ENCODE assay signal across 12 cellular contexts in genomic region chr2:110114007-110114591, GRCh38. TPM values are rescaled to one million over a fixed set of nuclear protein-coding genes. Genes with fewer than 3 reads are reported as not detected.
A peak's percentile ranks its signal among the peaks of the same experiment; 100 is the strongest.
DNase-seq lines count a peak whose midpoint lies in the region; ATAC-seq, FAIRE-seq and TF ChIP-seq lines count a peak whose summit lies in the region.
"Had no signal": no experiment of that assay in that cellular context is flagged by ENCODE, and none has a peak within 500 bp of the region (broad histone marks: within the 10 kb centered on the region; RNA-seq: fewer than 3 reads in every experiment).

No MANE protein-coding gene starts in this region.

- DNase-seq in COR-L47 (lab: John Stamatoyannopoulos, UW) = peak; percentile 35
- DNase-seq in NB4 (ENCODE audit: low read depth) = peak; percentile 30
- peak; percentile 78 for DNase-seq in bronchial epithelial cell (ENCODE audit: low read depth)
- DNase-seq in mesendoderm = peak; percentile 45
- no peak for DNase-seq in OCI-M2 (lab: John Stamatoyannopoulos, UW; ENCODE audit: unreplicated experiment)
- no peak for DNase-seq in middle frontal gyrus (ENCODE audit: extremely low spot score, low spot score)
- DNase-seq: amygdala, testis had no signal

- no peak overlapping the region for H4K5ac ChIP-seq in mesendoderm (ENCODE audit: low read length)

- FAIRE-seq in bronchial epithelial cell (lab: Jason Lieb, UNC) = peak; percentile 40

- no peak overlapping the region for H4K8ac ChIP-seq in mesendoderm (ENCODE audit: low read depth, low read length)

- H3K4me2 ChIP-seq in mesendoderm (ENCODE audit: low read length) = no peak overlapping the region

- H3K4ac ChIP-seq in mesendoderm (ENCODE audit: low read depth, low read length) = no peak overlapping the region

- no CpG with 5 or more reads among the region's 7 CpGs for WGBS in mesendoderm (ENCODE audit: extremely low coverage, insufficient coverage, low lambda C conversion rate)

- H2AK5ac ChIP-seq in mesendoderm (ENCODE audit: low read length) = no peak overlapping the region

- H3K4me3 ChIP-seq in NB4 (ENCODE audit: low read depth, low read length) (no peak overlapping the region), bronchial epithelial cell (ENCODE audit: low read depth, low read length) (peak overlapping the region; percentile 92), mesendoderm (ENCODE audit: low read length) (no peak overlapping the region)
- H3K4me3 ChIP-seq: SJSA1 had no signal

- H3K79me1 ChIP-seq in mesendoderm (ENCODE audit: low read length) = no peaks in the 10 kb centered on the region

- H3K23ac ChIP-seq in mesendoderm (ENCODE audit: low read length) = no peak overlapping the region

- TF ChIP-seq CTCF in NB4 (IDR thresholded peaks at IDR 0.05; ENCODE audit: low read depth, low read length) = peak; percentile 3
- peak; percentile 65 for TF ChIP-seq CTCF in bronchial epithelial cell (IDR thresholded peaks at IDR 0.05; ENCODE audit: insufficient read depth, low read length, severe bottlenecking)

- H3K36me3 ChIP-seq in bronchial epithelial cell (ENCODE audit: control insufficient read depth, insufficient read depth, low read length) (no peaks in the 10 kb centered on the region), mesendoderm (ENCODE audit: control insufficient read depth, insufficient read depth, low read length) (no peaks in the 10 kb centered on the region)
- H3K36me3 ChIP-seq: SJSA1 had no signal

- H3K9ac ChIP-seq in mesendoderm (ENCODE audit: low read length) = no peak overlapping the region

- H3K27me3 ChIP-seq in bronchial epithelial cell (ENCODE audit: control insufficient read depth, insufficient read depth, low read length) (peaks cover 1% of the 10 kb centered on the region), mesendoderm (ENCODE audit: insufficient read depth, low read length, poor library complexity) (peaks cover 2% of the 10 kb centered on the region)
- H3K27me3 ChIP-seq: SJSA1, testis had no signal

- no peak overlapping the region for H3K18ac ChIP-seq in mesendoderm (ENCODE audit: low read length)

- no peak overlapping the region for H3K27ac ChIP-seq in mesendoderm (ENCODE audit: low read depth, low read length)
- H3K27ac ChIP-seq: SJSA1, testis had no signal

- H2BK15ac ChIP-seq in mesendoderm (replicated peaks; ENCODE audit: low read depth) = no peak overlapping the region

- H2BK5ac ChIP-seq in mesendoderm (ENCODE audit: low read length) = no peak overlapping the region

- H3K79me2 ChIP-seq in mesendoderm (ENCODE audit: control insufficient read depth, insufficient read depth, low read length) = no peaks in the 10 kb centered on the region

- no peak overlapping the region for H3K56ac ChIP-seq in mesendoderm (ENCODE audit: low read length)

- ATAC-seq in HG03342 (IDR thresholded peaks at IDR 0.05; ENCODE audit: unreplicated experiment) (no peak), HG03175 (IDR thresholded peaks at IDR 0.05; ENCODE audit: unreplicated experiment) (no peak)

- no peak for TF ChIP-seq POLR2A in NB4 (IDR thresholded peaks at IDR 0.05; ENCODE audit: extremely low read depth, insufficient read length)

- H2BK120ac ChIP-seq in mesendoderm (ENCODE audit: low read depth, low read length) = no peak overlapping the region

- H3K4me1 ChIP-seq in mesendoderm (ENCODE audit: control insufficient read depth, low read depth, low read length) = peaks cover 4% of the 10 kb centered on the region
- H3K4me1 ChIP-seq: SJSA1, testis had no signal

RNA-seq across cellular contexts. Expression of gene MALL, which starts 1.5 kb away (rescaled TPM):
- total RNA-seq in bronchial epithelial cell = 33.7 and 87.8 TPM in 2 replicates
- polyA plus RNA-seq in mesendoderm (2013, experiment 1 of 2) = 4.3 TPM
- 3.9 TPM for polyA plus RNA-seq in mesendoderm (2013, experiment 2 of 2)
- total RNA-seq: SJSA1 had no signal
- polyA plus RNA-seq: neural cell had no signal

Comparison
In these comparisons a context has a peak if more than half of its experiments do, and no peak if none do; other contexts are left out.
1. DNase-seq: peak in COR-L47 (single experiment), NB4 (single experiment), bronchial epithelial cell (single experiment) and mesendoderm (single experiment); none in OCI-M2 (single experiment) and middle frontal gyrus (single experiment).